25 cellular contexts compared by ENCODE assay signal in genomic region chr1:210657806-210658205, GRCh38.
"Had no signal": no experiment of that assay in that cellular context is flagged by ENCODE, and none has a peak within 500 bp of the region (broad histone marks: within the 10 kb centered on the region; RNA-seq: fewer than 3 reads in every experiment).

No MANE protein-coding gene starts in this region.

- H3K27me3 ChIP-seq: ovary, right lobe of liver, sigmoid colon, stomach, thyroid gland, tibial nerve, upper lobe of left lung, uterus had no signal

- H3K36me3 ChIP-seq: ovary, right lobe of liver, sigmoid colon, stomach, thoracic aorta, thyroid gland, tibial nerve, upper lobe of left lung, uterus had no signal

- H3K4me3 ChIP-seq: ovary, psoas muscle, right lobe of liver, sigmoid colon, stomach, thoracic aorta, thyroid gland, tibial nerve, upper lobe of left lung, uterus had no signal

- H3K9ac ChIP-seq: parathyroid adenoma had no signal

- H3K9me3 ChIP-seq: psoas muscle, right lobe of liver, sigmoid colon, stomach, thoracic aorta, thyroid gland, tibial nerve, upper lobe of left lung, uterus had no signal

- H2AFZ ChIP-seq: parathyroid adenoma had no signal

- DNase-seq: naive thymus-derived CD8-positive, alpha-beta T cell; nephron progenitor cell; occipital lobe; ovary; psoas muscle; right cardiac atrium; right lobe of liver; sigmoid colon; small intestine; stimulated activated CD4-positive, alpha-beta T cell treated with anti-CD3 and anti-CD28 coated beads, Interleukin-15, amount 100 ng/mL, for 24 hours; stimulated activated CD4-positive, alpha-beta T cell treated with anti-CD3 and anti-CD28 coated beads, Interleukin-2, amount 100 ng/mL, for 24 hours; stimulated activated CD4-positive, alpha-beta T cell treated with anti-CD3 and anti-CD28 coated beads, Interleukin-2, amount 100 ng/mL, for 48 hours; stimulated activated CD4-positive, alpha-beta T cell treated with anti-CD3 and anti-CD28 coated beads, Interleukin-4, amount 100 ng/mL, for 24 hours; stimulated activated naive B cell treated with anti-CD40 and anti-IgM and Interleukin-4, amounts not matched to agents 10 μg/mL and 1 μg/mL and 100 μg/mL, for 72 hours; stimulated activated naive CD4-positive, alpha-beta T cell treated with Interleukin-2 at 50 U/mL for 16 hours; stomach; thyroid gland; trophoblast cell; upper lobe of left lung; uterus had no signal

- ATAC-seq: naive thymus-derived CD8-positive, alpha-beta T cell; natural killer cell treated with Interleukin-12 subunit alpha and Interleukin-12 subunit beta and Interleukin-15 and Interleukin-18, amount 100 ng/mL, for 72 hours; psoas muscle; right cardiac atrium; right lobe of liver; stimulated activated effector memory CD8-positive, alpha-beta T cell treated with anti-CD3 and anti-CD28 coated beads, Interleukin-12 subunit alpha, Interleukin-12 subunit beta, amount 100 ng/mL, for 72 hours; stimulated activated naive B cell treated with anti-CD40 and anti-IgM and Interleukin-4, amounts not matched to agents 10 μg/mL and 1 μg/mL and 100 μg/mL, for 72 hours had no signal

- H3K4me1 ChIP-seq: parathyroid adenoma, psoas muscle, right lobe of liver, sigmoid colon, stomach, thyroid gland, tibial nerve, upper lobe of left lung, uterus had no signal

- H3K27ac ChIP-seq: ovary, parathyroid adenoma, psoas muscle, right lobe of liver, sigmoid colon, stomach, thoracic aorta, thyroid gland, tibial nerve, upper lobe of left lung, uterus had no signal
